9 cellular contexts compared by ENCODE assay signal in genomic region chr2:55418072-55418471, GRCh38. TPM values are rescaled to one million over a fixed set of nuclear protein-coding genes. Genes with fewer than 3 reads are reported as not detected.
DNase-seq lines count a peak whose midpoint lies in the region; ATAC-seq, FAIRE-seq and TF ChIP-seq lines count a peak whose summit lies in the region.
"Had no signal": no experiment of that assay in that cellular context is flagged by ENCODE, and none has a peak within 500 bp of the region (broad histone marks: within the 10 kb centered on the region; RNA-seq: fewer than 3 reads in every experiment).

No MANE protein-coding gene starts in this region.

- H3K27me3 ChIP-seq in keratinocyte (ENCODE audit: control insufficient read depth, extremely low read depth, insufficient read depth, low read length) (no peaks in the 10 kb centered on the region), thoracic aorta (replicated peaks; ENCODE audit: insufficient read depth) (no peaks in the 10 kb centered on the region)

- no peaks in the 10 kb centered on the region for H3K9me3 Mint-ChIP-seq in activated CD4-positive, alpha-beta memory T cell treated with anti-CD3 and anti-CD28 coated beads, Interleukin-2, amount 10 ng/mL, durations not matched to agents 7 days and 5 days
- H3K9me3 Mint-ChIP-seq in activated CD4-positive, alpha-beta memory T cell treated with anti-CD3 and anti-CD28 coated beads for 36 hours = no peaks in the 10 kb centered on the region
- H3K9me3 Mint-ChIP-seq in activated T-helper 2 cell treated with anti-CD3 and anti-CD28 coated beads, Interferon-gamma antibody, Interleukin-2, Interleukin-4, amounts not matched to agents 10 μg/mL and 5 μg/mL and 100 μg/mL, durations not matched to agents 14 hours and 24 hours and 36 hours = no peaks in the 10 kb centered on the region

- DNase-seq in activated CD4-positive, alpha-beta memory T cell treated with anti-CD3 and anti-CD28 coated beads, Interleukin-2, amount 10 ng/mL, durations not matched to agents 7 days and 5 days = no peak
- DNase-seq in activated CD4-positive, alpha-beta memory T cell treated with anti-CD3 and anti-CD28 coated beads for 36 hours = no peak
- DNase-seq in activated T-helper 2 cell treated with anti-CD3 and anti-CD28 coated beads, Interferon-gamma antibody, Interleukin-2, Interleukin-4, amounts not matched to agents 10 μg/mL and 5 μg/mL and 100 μg/mL, durations not matched to agents 14 hours and 24 hours and 36 hours (ENCODE audit: low spot score) = no peak
- no peak for DNase-seq in keratinocyte (ENCODE audit: low read depth, low spot score)
- no peak for DNase-seq in thoracic aorta (ENCODE audit: low spot score)
- no peak for DNase-seq in COR-L47 (lab: John Stamatoyannopoulos, UW)
- no peak for DNase-seq in SW480 (ENCODE audit: low spot score)
- DNase-seq in glomerular visceral epithelial cell (ENCODE audit: extremely low spot score) = no peak

- CTCF ChIA-PET in activated CD4-positive, alpha-beta memory T cell treated with anti-CD3 and anti-CD28 coated beads, Interleukin-2, amount 10 ng/mL, durations not matched to agents 7 days and 5 days (lab: Charles Lee) = no interaction called here
- CTCF ChIA-PET in activated CD4-positive, alpha-beta memory T cell treated with anti-CD3 and anti-CD28 coated beads for 36 hours (lab: Charles Lee) = no interaction called here

- H4K20me1 ChIP-seq in keratinocyte (ENCODE audit: control insufficient read depth, extremely low read depth, insufficient read depth, low read length) = no peaks in the 10 kb centered on the region

- peaks cover 22% of the 10 kb centered on the region for H3K27me3 Mint-ChIP-seq in activated CD4-positive, alpha-beta memory T cell treated with anti-CD3 and anti-CD28 coated beads, Interleukin-2, amount 10 ng/mL, durations not matched to agents 7 days and 5 days
- peaks cover 4% of the 10 kb centered on the region for H3K27me3 Mint-ChIP-seq in activated CD4-positive, alpha-beta memory T cell treated with anti-CD3 and anti-CD28 coated beads for 36 hours
- peaks cover 20% of the 10 kb centered on the region for H3K27me3 Mint-ChIP-seq in activated T-helper 2 cell treated with anti-CD3 and anti-CD28 coated beads, Interferon-gamma antibody, Interleukin-2, Interleukin-4, amounts not matched to agents 10 μg/mL and 5 μg/mL and 100 μg/mL, durations not matched to agents 14 hours and 24 hours and 36 hours (ENCODE audit: low read depth)

- H3K4me1 ChIP-seq in keratinocyte (ENCODE audit: control insufficient read depth, extremely low read depth, insufficient read depth, low read length) (no peaks in the 10 kb centered on the region), thoracic aorta (ENCODE audit: control insufficient read depth in 1 of 2, low read depth in 2 of 2) (peaks cover 6 to 8% of the 10 kb centered on the region in 2 donors)

- peaks cover 31% of the 10 kb centered on the region for H3K79me2 ChIP-seq in keratinocyte (ENCODE audit: control insufficient read depth, insufficient read depth, low read length)

- H3K27ac ChIP-seq in keratinocyte (ENCODE audit: control insufficient read depth, insufficient read depth, low read length) (peak overlapping the region; percentile 7), thoracic aorta (no peak overlapping the region)

- H2AFZ ChIP-seq in keratinocyte (ENCODE audit: control insufficient read depth, low read length) = no peak overlapping the region

- H3K4me3 Mint-ChIP-seq in activated CD4-positive, alpha-beta memory T cell treated with anti-CD3 and anti-CD28 coated beads, Interleukin-2, amount 10 ng/mL, durations not matched to agents 7 days and 5 days = peak overlapping the region; percentile 83
- no peak overlapping the region for H3K4me3 Mint-ChIP-seq in activated CD4-positive, alpha-beta memory T cell treated with anti-CD3 and anti-CD28 coated beads for 36 hours
- peak overlapping the region; percentile 22 for H3K4me3 Mint-ChIP-seq in activated T-helper 2 cell treated with anti-CD3 and anti-CD28 coated beads, Interferon-gamma antibody, Interleukin-2, Interleukin-4, amounts not matched to agents 10 μg/mL and 5 μg/mL and 100 μg/mL, durations not matched to agents 14 hours and 24 hours and 36 hours (ENCODE audit: low read depth)

- H3K4me1 Mint-ChIP-seq in activated CD4-positive, alpha-beta memory T cell treated with anti-CD3 and anti-CD28 coated beads, Interleukin-2, amount 10 ng/mL, durations not matched to agents 7 days and 5 days = peaks cover 28% of the 10 kb centered on the region
- peaks cover 23% of the 10 kb centered on the region for H3K4me1 Mint-ChIP-seq in activated CD4-positive, alpha-beta memory T cell treated with anti-CD3 and anti-CD28 coated beads for 36 hours (ENCODE audit: low read depth)
- H3K4me1 Mint-ChIP-seq in activated T-helper 2 cell treated with anti-CD3 and anti-CD28 coated beads, Interferon-gamma antibody, Interleukin-2, Interleukin-4, amounts not matched to agents 10 μg/mL and 5 μg/mL and 100 μg/mL, durations not matched to agents 14 hours and 24 hours and 36 hours (ENCODE audit: low read depth) = peaks cover 27% of the 10 kb centered on the region

- no peaks in the 10 kb centered on the region for H3K9me3 ChIP-seq in keratinocyte (ENCODE audit: control insufficient read depth, low read depth, low read length)
- no peaks in the 10 kb centered on the region for H3K9me3 ChIP-seq in thoracic aorta
- H3K9me3 ChIP-seq: mucosa of descending colon had no signal

- intact Hi-C loops in activated CD4-positive, alpha-beta memory T cell treated with anti-CD3 and anti-CD28 coated beads for 36 hours (cut with micrococcal nuclease) = loop anchor here (5.0 kb wide), 1 partner anchor 136 kb away; no protein-coding TSS in a partner anchor
- intact Hi-C loops in activated T-helper 2 cell treated with anti-CD3 and anti-CD28 coated beads, Interferon-gamma antibody, Interleukin-2, Interleukin-4, amounts not matched to agents 10 μg/mL and 5 μg/mL and 100 μg/mL, durations not matched to agents 14 hours and 24 hours and 36 hours (cut with micrococcal nuclease) = loop anchor here (2.0 to 5.0 kb wide), 3 partner anchors 107 to 366 kb away; partner anchors contain the start of genes MTIF2 and RTN4

- dilution Hi-C loops in keratinocyte (cut with MboI; ENCODE audit: extremely low pct_ligation_motif_present, low sequenced_read_pairs) = no loop called here

- H3K27ac Mint-ChIP-seq in activated CD4-positive, alpha-beta memory T cell treated with anti-CD3 and anti-CD28 coated beads, Interleukin-2, amount 10 ng/mL, durations not matched to agents 7 days and 5 days = no peak overlapping the region
- H3K27ac Mint-ChIP-seq in activated CD4-positive, alpha-beta memory T cell treated with anti-CD3 and anti-CD28 coated beads for 36 hours = no peak overlapping the region
- H3K27ac Mint-ChIP-seq in activated T-helper 2 cell treated with anti-CD3 and anti-CD28 coated beads, Interferon-gamma antibody, Interleukin-2, Interleukin-4, amounts not matched to agents 10 μg/mL and 5 μg/mL and 100 μg/mL, durations not matched to agents 14 hours and 24 hours and 36 hours = no peak overlapping the region

- H3K36me3 Mint-ChIP-seq in activated CD4-positive, alpha-beta memory T cell treated with anti-CD3 and anti-CD28 coated beads, Interleukin-2, amount 10 ng/mL, durations not matched to agents 7 days and 5 days (ENCODE audit: low read depth) = no peaks in the 10 kb centered on the region
- H3K36me3 Mint-ChIP-seq in activated CD4-positive, alpha-beta memory T cell treated with anti-CD3 and anti-CD28 coated beads for 36 hours = no peaks in the 10 kb centered on the region
- H3K36me3 Mint-ChIP-seq in activated T-helper 2 cell treated with anti-CD3 and anti-CD28 coated beads, Interferon-gamma antibody, Interleukin-2, Interleukin-4, amounts not matched to agents 10 μg/mL and 5 μg/mL and 100 μg/mL, durations not matched to agents 14 hours and 24 hours and 36 hours (ENCODE audit: low read depth) = no peaks in the 10 kb centered on the region

- peak overlapping the region; percentile 85 for H3K9ac ChIP-seq in keratinocyte (ENCODE audit: control insufficient read depth, extremely low read depth, insufficient read depth, low read length)

- no peak for ATAC-seq in thoracic aorta (ENCODE audit: insufficient number of reproducible peaks, low FRiP score, low read depth)
- ATAC-seq: mucosa of descending colon had no signal

- no peaks in the 10 kb centered on the region for H3K36me3 ChIP-seq in keratinocyte (ENCODE audit: control insufficient read depth in 2 of 2, extremely low read depth in 1 of 2, insufficient read depth in 2 of 2, low read length in 2 of 2)
- no peaks in the 10 kb centered on the region for H3K36me3 ChIP-seq in thoracic aorta

- POLR2A ChIA-PET in activated CD4-positive, alpha-beta memory T cell treated with anti-CD3 and anti-CD28 coated beads, Interleukin-2, amount 10 ng/mL, durations not matched to agents 7 days and 5 days (lab: Charles Lee) = no interaction called here
- POLR2A ChIA-PET in activated CD4-positive, alpha-beta memory T cell treated with anti-CD3 and anti-CD28 coated beads for 36 hours (lab: Charles Lee) = no interaction called here

- FAIRE-seq in keratinocyte (lab: Jason Lieb, UNC) = no peak

- peak overlapping the region; percentile 84 for H3K4me2 ChIP-seq in keratinocyte (ENCODE audit: control insufficient read depth, extremely low read depth, insufficient read depth, low read depth, low read length)

- peak overlapping the region; percentile 72 to 95 (median 93) for H3K4me3 ChIP-seq in keratinocyte (ENCODE audit: control insufficient read depth in 2 of 3, extremely low read depth in 1 of 3, insufficient read depth in 2 of 3, low read depth in 1 of 3, low read length in 3 of 3)
- peak overlapping the region; percentile 85 for H3K4me3 ChIP-seq in thoracic aorta
- H3K4me3 ChIP-seq: mucosa of descending colon had no signal

- TF ChIP-seq CTCF in keratinocyte (optimal IDR thresholded peaks at IDR 0.05 in 1 of 3, IDR thresholded peaks at IDR 0.05 in 1 of 3, conservative IDR thresholded peaks at IDR 0.05 in 1 of 3; ENCODE audit: extremely low read depth in 1 of 3, insufficient read depth in 2 of 3, low read length in 3 of 3) = no peak
- TF ChIP-seq CTCF in thoracic aorta (IDR thresholded peaks at IDR 0.05) = no peak

- no peaks in the 10 kb centered on the region for H3K9me1 ChIP-seq in keratinocyte (ENCODE audit: control insufficient read depth, extremely low read depth, insufficient read depth, low read length)

RNA-seq across cellular contexts. Expression of gene CCDC88A, which starts 1.6 kb away (rescaled TPM):
- total RNA-seq in activated CD4-positive, alpha-beta memory T cell treated with anti-CD3 and anti-CD28 coated beads, Interleukin-2, amount 10 ng/mL, durations not matched to agents 7 days and 5 days = 10 to 100 TPM; 11.4 to 11.7 TPM
- total RNA-seq in activated CD4-positive, alpha-beta memory T cell treated with anti-CD3 and anti-CD28 coated beads for 36 hours = 10 to 100 TPM; 13.2 to 14.1 TPM
- total RNA-seq in activated T-helper 2 cell treated with anti-CD3 and anti-CD28 coated beads, Interferon-gamma antibody, Interleukin-2, Interleukin-4, amounts not matched to agents 10 μg/mL and 5 μg/mL and 100 μg/mL, durations not matched to agents 14 hours and 24 hours and 36 hours = 19.0 and 19.8 TPM in 2 replicates
- polyA plus RNA-seq in keratinocyte = 15.0 to 21.3 TPM (median 15.8 TPM) in 3 replicates
- polyA plus RNA-seq in keratinocyte (2011; ENCODE audit: low read depth) = 47.0 TPM
- polyA plus RNA-seq in keratinocyte (2011; cell fraction: cytosol; rRNA removed) = 8.0 and 13.6 TPM in 2 replicates
- polyA plus RNA-seq in keratinocyte (2011; cell fraction: nucleus; rRNA removed) = 22.1 and 27.2 TPM in 2 replicates
- polyA plus RNA-seq in keratinocyte (2012; ENCODE audit: low replicate concordance) = 5.8 and 14.2 TPM in 2 replicates
- 21.7 to 50.4 TPM (median 28.5 TPM) in 3 replicates for polyA minus RNA-seq in keratinocyte
- 23.8 TPM for polyA minus RNA-seq in keratinocyte (2011; cell fraction: cytosol; rRNA and poly(A)+ RNA removed)
- 32.8 and 69.3 TPM in 2 replicates for polyA minus RNA-seq in keratinocyte (2011; cell fraction: nucleus; rRNA and poly(A)+ RNA removed)
- 10 to 100 TPM; 50.0 to 74.5 TPM for total RNA-seq in thoracic aorta
